Comparison of ENCODE assay signal across 1 cellular context in the genomic region with DNA sequence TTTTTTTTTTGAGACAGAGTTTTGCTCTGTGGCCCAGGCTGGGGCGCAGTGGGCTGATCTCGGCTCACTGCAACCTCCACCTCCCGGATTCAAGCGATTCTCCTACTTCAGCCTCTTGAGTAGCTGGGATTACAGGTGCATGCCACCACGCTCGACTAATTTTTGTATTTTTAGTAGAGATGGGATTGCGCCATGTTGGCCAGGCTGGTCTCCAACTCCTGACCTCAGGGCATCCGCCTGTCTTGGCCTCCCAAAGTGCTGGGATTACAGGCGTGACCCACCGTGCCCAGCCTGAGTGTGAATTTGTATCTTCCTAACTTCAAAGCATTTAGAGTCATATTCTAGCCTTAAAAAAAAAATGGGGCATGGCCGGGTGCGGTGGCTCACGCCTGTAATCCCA.
A peak's percentile ranks its signal among the peaks of the same experiment; 100 is the strongest.
TF ChIP-seq lines count a peak whose summit lies in the region.

No MANE protein-coding gene starts in this region.

TF ChIP-seq in IMR-90, 13 proteins besides CTCF, POLR2A, EP300 and RAD21:
- 0 out of 2 replicates have a peak, but pooled peaks have one; percentile 6 for TF ChIP-seq CEBPB (IDR thresholded peaks at IDR 0.05; ENCODE audit: low read depth, low read length)
